ENCODE assay signal across 25 cellular contexts in the genomic region with DNA sequence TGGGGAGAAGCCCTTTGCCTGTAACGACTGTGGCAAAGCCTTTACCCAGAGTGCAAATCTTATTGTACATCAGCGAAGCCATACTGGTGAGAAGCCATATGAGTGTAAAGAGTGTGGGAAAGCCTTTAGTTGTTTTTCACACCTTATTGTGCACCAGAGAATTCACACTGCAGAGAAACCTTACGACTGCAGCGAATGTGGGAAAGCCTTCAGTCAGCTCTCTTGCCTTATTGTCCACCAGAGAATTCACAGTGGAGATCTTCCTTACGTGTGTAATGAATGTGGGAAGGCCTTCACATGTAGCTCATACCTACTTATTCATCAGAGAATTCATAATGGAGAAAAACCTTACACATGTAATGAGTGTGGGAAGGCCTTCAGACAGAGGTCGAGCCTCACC. TPM values are rescaled to one million over a fixed set of nuclear protein-coding genes. Genes with fewer than 3 reads are reported as not detected.
DNase-seq lines count a peak whose midpoint lies in the region; ATAC-seq, FAIRE-seq and TF ChIP-seq lines count a peak whose summit lies in the region.
"Had no signal": no experiment of that assay in that cellular context is flagged by ENCODE, and none has a peak within 500 bp of the region (broad histone marks: within the 10 kb centered on the region; RNA-seq: fewer than 3 reads in every experiment).

No MANE protein-coding gene starts in this region.

- no peak overlapping the region for H3K4me3 ChIP-seq in HEK293 (ENCODE audit: low read depth, low read length)
- H3K4me3 ChIP-seq in bronchial epithelial cell (ENCODE audit: low read depth, low read length) = no peak overlapping the region
- H3K4me3 ChIP-seq in keratinocyte (ENCODE audit: control insufficient read depth in 2 of 3, extremely low read depth in 1 of 3, insufficient read depth in 2 of 3, low read depth in 1 of 3, low read length in 3 of 3) = no peak overlapping the region
- H3K4me3 ChIP-seq in kidney (ENCODE audit: low read length in 2 of 2) = no peak overlapping the region
- H3K4me3 ChIP-seq: A549; BLaER1 treated with 17β-estradiol and CSF1 and Interleukin-3, amounts not matched to agents 10 nM and 100 nM; HAP-1 had no signal

- H3K4me2 ChIP-seq in keratinocyte (ENCODE audit: control insufficient read depth, extremely low read depth, insufficient read depth, low read depth, low read length) = no peak overlapping the region
- H3K4me2 ChIP-seq: A549; BLaER1 treated with 17β-estradiol and CSF1 and Interleukin-3, amounts not matched to agents 10 nM and 100 nM had no signal

- FAIRE-seq in bronchial epithelial cell (lab: Jason Lieb, UNC) (peak; percentile 66), keratinocyte (lab: Jason Lieb, UNC) (peak; percentile 23), kidney (lab: Jason Lieb, UNC) (no peak)
- FAIRE-seq: A549, D721Med, GM12891, H54 had no signal

- H3K36me3 ChIP-seq in HEK293 (ENCODE audit: control insufficient read depth in 2 of 2, insufficient read depth in 1 of 2, low read length in 2 of 2) (peaks cover 6 to 80% of the 10 kb centered on the region in 2 experiments), bronchial epithelial cell (ENCODE audit: control insufficient read depth, insufficient read depth, low read length) (peaks cover 17% of the 10 kb centered on the region), keratinocyte (ENCODE audit: control insufficient read depth in 2 of 2, extremely low read depth in 1 of 2, insufficient read depth in 2 of 2, low read length in 2 of 2) (peaks cover 30 to 36% of the 10 kb centered on the region in 2 experiments), kidney (ENCODE audit: control insufficient read depth in 1 of 2, insufficient read depth in 2 of 2, low read length in 2 of 2) (peaks cover 34 to 40% of the 10 kb centered on the region in 2 donors)
- H3K36me3 ChIP-seq: HAP-1 had no signal

- no peaks in the 10 kb centered on the region for H3K79me2 ChIP-seq in keratinocyte (ENCODE audit: control insufficient read depth, insufficient read depth, low read length)

- H2AFZ ChIP-seq in keratinocyte (ENCODE audit: control insufficient read depth, low read length) = no peak overlapping the region

- H3K27me3 ChIP-seq in bronchial epithelial cell (ENCODE audit: control insufficient read depth, insufficient read depth, low read length) = no peaks in the 10 kb centered on the region
- H3K27me3 ChIP-seq in keratinocyte (ENCODE audit: control insufficient read depth, extremely low read depth, insufficient read depth, low read length) = no peaks in the 10 kb centered on the region
- H3K27me3 ChIP-seq: BE2C; BLaER1 treated with 17β-estradiol and CSF1 and Interleukin-3, amounts not matched to agents 10 nM and 100 nM had no signal

- H3K4me1 ChIP-seq in HEK293 (ENCODE audit: control insufficient read depth, insufficient read depth, low read length) = no peaks in the 10 kb centered on the region
- no peaks in the 10 kb centered on the region for H3K4me1 ChIP-seq in keratinocyte (ENCODE audit: control insufficient read depth, extremely low read depth, insufficient read depth, low read length)
- no peaks in the 10 kb centered on the region for H3K4me1 ChIP-seq in kidney (ENCODE audit: control insufficient read depth in 1 of 2, insufficient read depth in 1 of 2, low read depth in 1 of 2, low read length in 2 of 2)
- H3K4me1 ChIP-seq: A549; BE2C; BLaER1 treated with 17β-estradiol and CSF1 and Interleukin-3, amounts not matched to agents 10 nM and 100 nM; HAP-1 had no signal

- H3K9me1 ChIP-seq in keratinocyte (ENCODE audit: control insufficient read depth, extremely low read depth, insufficient read depth, low read length) = no peaks in the 10 kb centered on the region

- H4K20me1 ChIP-seq in keratinocyte (ENCODE audit: control insufficient read depth, extremely low read depth, insufficient read depth, low read length) = no peaks in the 10 kb centered on the region
- H4K20me1 ChIP-seq: BLaER1 treated with 17β-estradiol and CSF1 and Interleukin-3, amounts not matched to agents 10 nM and 100 nM had no signal

- intact Hi-C loops in cardiac septum (cut with DNase I) (no loop called here), kidney (cut with DNase I) (no loop called here)

- no peak overlapping the region for H3K9ac ChIP-seq in keratinocyte (ENCODE audit: control insufficient read depth, extremely low read depth, insufficient read depth, low read length)
- no peak overlapping the region for H3K9ac ChIP-seq in kidney (ENCODE audit: low read length in 2 of 2)
- H3K9ac ChIP-seq: BLaER1 treated with 17β-estradiol and CSF1 and Interleukin-3, amounts not matched to agents 10 nM and 100 nM had no signal

- dilution Hi-C loops in keratinocyte (cut with MboI; ENCODE audit: extremely low pct_ligation_motif_present, low sequenced_read_pairs) = no loop called here

- POLR2A ChIA-PET in HEK293 (lab: Yijun Ruan, JAX) = no interaction called here

- no peak overlapping the region for H3K27ac ChIP-seq in HEK293 (ENCODE audit: extremely low read depth, low read depth, low read length)
- H3K27ac ChIP-seq in keratinocyte (ENCODE audit: control insufficient read depth, insufficient read depth, low read length) = no peak overlapping the region
- H3K27ac ChIP-seq in kidney (ENCODE audit: low read depth in 2 of 2, low read length in 2 of 2) = no peak overlapping the region
- H3K27ac ChIP-seq: A549; BLaER1 treated with 17β-estradiol and CSF1 and Interleukin-3, amounts not matched to agents 10 nM and 100 nM had no signal

- TF ChIP-seq CTCF in HEK293 (tag by site-specific recombination; IDR thresholded peaks at IDR 0.05) = no peak
- TF ChIP-seq CTCF in bronchial epithelial cell (IDR thresholded peaks at IDR 0.05; ENCODE audit: insufficient read depth, low read length, severe bottlenecking) = no peak
- no peak for TF ChIP-seq CTCF in keratinocyte (optimal IDR thresholded peaks at IDR 0.05 in 1 of 3, IDR thresholded peaks at IDR 0.05 in 1 of 3, conservative IDR thresholded peaks at IDR 0.05 in 1 of 3; ENCODE audit: extremely low read depth in 1 of 3, insufficient read depth in 2 of 3, low read length in 3 of 3)
- no peak for TF ChIP-seq CTCF in kidney (IDR thresholded peaks at IDR 0.05; ENCODE audit: borderline replicate concordance, extremely low read depth, insufficient read depth)

- DNase-seq in amniotic epithelial cell (ENCODE audit: low read depth) (peak; percentile 6), bronchial epithelial cell (ENCODE audit: low read depth) (no peak), keratinocyte (ENCODE audit: low read depth, low spot score) (no peak), cardiac septum (ENCODE audit: low spot score) (no peak), kidney (no peak)
- DNase-seq: 8988T; ACHN; AML-193; BE2C; CD4-positive, alpha-beta T cell; CD8-positive, alpha-beta memory T cell; DMS 273 treated with DMSO at 0.1 percent for 48 hours; DMS79; EL; GDM1; GOT3 had no signal

- CTCF ChIA-PET in HEK293 (lab: Yijun Ruan, JAX) = interaction anchor here (0.6 kb wide), 1 partner anchor 40 kb away, joined by 3 read pairs; no protein-coding TSS in a partner anchor

- no peaks in the 10 kb centered on the region for H3K9me3 ChIP-seq in HEK293 (ENCODE audit: control insufficient read depth, insufficient read depth, low read depth, low read length)
- no peaks in the 10 kb centered on the region for H3K9me3 ChIP-seq in keratinocyte (ENCODE audit: control insufficient read depth, low read depth, low read length)
- H3K9me3 ChIP-seq in kidney (ENCODE audit: control insufficient read depth in 1 of 2, low read length in 2 of 2) = peaks cover 3 to 28% of the 10 kb centered on the region in 2 donors
- H3K9me3 ChIP-seq: BE2C had no signal

- ATAC-seq in HG02870 (IDR thresholded peaks at IDR 0.05; ENCODE audit: unreplicated experiment) = no peak
- no peak for ATAC-seq in HG03175 (IDR thresholded peaks at IDR 0.05; ENCODE audit: unreplicated experiment)
- ATAC-seq: A549 had no signal

TF ChIP-seq in HEK293, 187 proteins besides CTCF, POLR2A, EP300 and RAD21:
- TF ChIP-seq OSR2 (tag by site-specific recombination; IDR thresholded peaks at IDR 0.05) (no peak), SETDB1 (IDR thresholded peaks at IDR 0.05; ENCODE audit: insufficient read length, low read length) (peak; percentile 86), ZNF324 (tag by site-specific recombination; IDR thresholded peaks at IDR 0.05) (no peak)

RNA-seq across cellular contexts. Expression of a gene that starts 10.9 kb away (rescaled TPM):
- total RNA-seq in bronchial epithelial cell (14.0 and 14.5 TPM in 2 replicates), cardiac septum (6.6 TPM), kidney (11.6 TPM)
- polyA plus RNA-seq in keratinocyte (5.5 to 9.4 TPM (median 6.3 TPM) in 3 replicates), kidney (ENCODE audit: insufficient read depth, low read depth, low replicate concordance) (2.6 TPM)
- polyA plus RNA-seq in keratinocyte (2011; ENCODE audit: low read depth) = 5.4 TPM
- polyA plus RNA-seq in keratinocyte (2011; cell fraction: cytosol; rRNA removed) = 3.6 and 6.4 TPM in 2 replicates
- polyA plus RNA-seq in keratinocyte (2011; cell fraction: nucleus; rRNA removed) = 8.0 and 9.6 TPM in 2 replicates
- 6.2 and 7.2 TPM in 2 replicates for polyA plus RNA-seq in keratinocyte (2012; ENCODE audit: low replicate concordance)
- polyA minus RNA-seq in keratinocyte = 2.6 to 8.9 TPM (median 8.9 TPM) in 3 replicates
- polyA minus RNA-seq in keratinocyte (2011; cell fraction: cytosol; rRNA and poly(A)+ RNA removed) = 9.4 TPM
- polyA minus RNA-seq in keratinocyte (2011; cell fraction: nucleus; rRNA and poly(A)+ RNA removed) = 11.7 and 17.2 TPM in 2 replicates

RNA-seq across cellular contexts. Expression of a gene that starts 34.6 kb away (rescaled TPM):
- total RNA-seq in bronchial epithelial cell (16.3 and 17.6 TPM in 2 replicates), cardiac septum (13.6 TPM), kidney (19.3 TPM)
- polyA plus RNA-seq in keratinocyte (6.3 to 8.8 TPM (median 8.0 TPM) in 3 replicates), kidney (ENCODE audit: insufficient read depth, low read depth, low replicate concordance) (6.1 TPM)
- 5.5 TPM for polyA plus RNA-seq in keratinocyte (2011; ENCODE audit: low read depth)
- 4.9 and 6.7 TPM in 2 replicates for polyA plus RNA-seq in keratinocyte (2011; cell fraction: cytosol; rRNA removed)
- polyA plus RNA-seq in keratinocyte (2011; cell fraction: nucleus; rRNA removed) = 7.5 and 8.6 TPM in 2 replicates
- 7.7 and 9.5 TPM in 2 replicates for polyA plus RNA-seq in keratinocyte (2012; ENCODE audit: low replicate concordance)
- 6.7 to 12.3 TPM (median 12.1 TPM) in 3 replicates for polyA minus RNA-seq in keratinocyte
- polyA minus RNA-seq in keratinocyte (2011; cell fraction: cytosol; rRNA and poly(A)+ RNA removed) = 6.9 TPM
- polyA minus RNA-seq in keratinocyte (2011; cell fraction: nucleus; rRNA and poly(A)+ RNA removed) = 7.6 and 15.0 TPM in 2 replicates

RNA-seq across cellular contexts. Expression of a gene that starts 53.0 kb away (rescaled TPM):
- total RNA-seq in bronchial epithelial cell (4.4 and 5.8 TPM in 2 replicates), cardiac septum (3.9 TPM), kidney (6.0 TPM)
- polyA plus RNA-seq in keratinocyte (3.3 to 4.9 TPM (median 4.8 TPM) in 3 replicates), kidney (ENCODE audit: insufficient read depth, low read depth, low replicate concordance) (2.3 TPM)
- 2.6 TPM for polyA plus RNA-seq in keratinocyte (2011; ENCODE audit: low read depth)
- 1.7 and 3.1 TPM in 2 replicates for polyA plus RNA-seq in keratinocyte (2011; cell fraction: cytosol; rRNA removed)
- polyA plus RNA-seq in keratinocyte (2011; cell fraction: nucleus; rRNA removed) = 7.3 and 8.8 TPM in 2 replicates
- 3.0 and 3.5 TPM in 2 replicates for polyA plus RNA-seq in keratinocyte (2012; ENCODE audit: low replicate concordance)
- 2.3 to 3.1 TPM in 2 of 3 replicates, not detected in the other for polyA minus RNA-seq in keratinocyte
- polyA minus RNA-seq in keratinocyte (2011; cell fraction: cytosol; rRNA and poly(A)+ RNA removed) = 1.5 TPM
- 3.8 and 5.0 TPM in 2 replicates for polyA minus RNA-seq in keratinocyte (2011; cell fraction: nucleus; rRNA and poly(A)+ RNA removed)
